ENCODE assay signal across 7 cellular contexts in genomic region chr17:27631409-27631755, GRCh38. TPM values are rescaled to one million over a fixed set of nuclear protein-coding genes. Genes with fewer than 3 reads are reported as not detected.
DNase-seq lines count a peak whose midpoint lies in the region; ATAC-seq and TF ChIP-seq lines count a peak whose summit lies in the region.

No MANE protein-coding gene starts in this region.

- intact Hi-C loops in natural killer cell (cut with micrococcal nuclease): no loop called here

- peak overlapping the region; percentile 74 for H3K27ac Mint-ChIP-seq in activated naive CD8-positive, alpha-beta T cell treated with anti-CD3 and anti-CD28 coated beads for 36 hours
- peak overlapping the region; percentile 77 to 91 for H3K27ac Mint-ChIP-seq in natural killer cell

- peaks cover 12% of the 10 kb centered on the region for H3K36me3 Mint-ChIP-seq in activated naive CD8-positive, alpha-beta T cell treated with anti-CD3 and anti-CD28 coated beads for 36 hours
- no peaks in the 10 kb centered on the region for H3K36me3 Mint-ChIP-seq in natural killer cell

- peak; percentile 37 for ATAC-seq in GM19328 (IDR thresholded peaks at IDR 0.05; ENCODE audit: unreplicated experiment)
- peak; percentile 42 for ATAC-seq in HG03159 (IDR thresholded peaks at IDR 0.05; ENCODE audit: unreplicated experiment)
- ATAC-seq in natural killer cell: peak; percentile 64 to 72 (median 68)
- no peak for ATAC-seq in GM18520 (IDR thresholded peaks at IDR 0.05; ENCODE audit: unreplicated experiment)

- DNase-seq in activated naive CD8-positive, alpha-beta T cell treated with anti-CD3 and anti-CD28 coated beads for 36 hours: no peak
- no peak for DNase-seq in natural killer cell
- no peak for DNase-seq in effector CD8-positive, alpha-beta T cell (lab: John Stamatoyannopoulos, UW)
- no peak for DNase-seq in caudate nucleus (lab: John Stamatoyannopoulos, UW)

- H3K27me3 Mint-ChIP-seq in activated naive CD8-positive, alpha-beta T cell treated with anti-CD3 and anti-CD28 coated beads for 36 hours: no peaks in the 10 kb centered on the region
- no peaks in the 10 kb centered on the region for H3K27me3 Mint-ChIP-seq in natural killer cell (ENCODE audit: low read depth in 2 of 2)

- TF ChIP-seq CTCF in natural killer cell (IDR thresholded peaks at IDR 0.05): no peak

- H3K4me1 Mint-ChIP-seq in activated naive CD8-positive, alpha-beta T cell treated with anti-CD3 and anti-CD28 coated beads for 36 hours: peaks cover 24% of the 10 kb centered on the region
- H3K4me1 Mint-ChIP-seq in natural killer cell: peaks cover 50 to 58% of the 10 kb centered on the region in 2 donors

- peak overlapping the region; percentile 77 for H3K4me3 Mint-ChIP-seq in activated naive CD8-positive, alpha-beta T cell treated with anti-CD3 and anti-CD28 coated beads for 36 hours
- peak overlapping the region; percentile 95 for H3K4me3 Mint-ChIP-seq in natural killer cell

- no peak overlapping the region for H3K27ac ChIP-seq in caudate nucleus (ENCODE audit: low read depth, low read length)

- no peaks in the 10 kb centered on the region for H3K9me3 Mint-ChIP-seq in activated naive CD8-positive, alpha-beta T cell treated with anti-CD3 and anti-CD28 coated beads for 36 hours
- H3K9me3 Mint-ChIP-seq in natural killer cell: no peaks in the 10 kb centered on the region

RNA-seq across cellular contexts. Expression of gene LGALS9, which starts 0.4 kb away (rescaled TPM):
- 10 to 100 TPM; 25.1 to 25.3 TPM for total RNA-seq in activated naive CD8-positive, alpha-beta T cell treated with anti-CD3 and anti-CD28 coated beads for 36 hours
- total RNA-seq in natural killer cell: 100 to 1,000 TPM in 2 of 3 donors, 10 to 100 TPM in 1; 83.4 to 142 (median 102) TPM
